Comparison of ENCODE assay signal across 7 cellular contexts in genomic region chr16:19911204-19911603, GRCh38. TPM values are rescaled to one million over a fixed set of nuclear protein-coding genes. Genes with fewer than 3 reads are reported as not detected.
"Had no signal": no experiment of that assay in that cellular context is flagged by ENCODE, and none has a peak within 500 bp of the region (broad histone marks: within the 10 kb centered on the region; RNA-seq: fewer than 3 reads in every experiment).

No MANE protein-coding gene starts in this region.

- H3K36me3 Mint-ChIP-seq: IgD-negative memory B cell had no signal

- ATAC-seq: HepG2 had no signal

- H3K4me3 Mint-ChIP-seq: H9, IgD-negative memory B cell had no signal

- H3K27ac Mint-ChIP-seq: H9, IgD-negative memory B cell had no signal

- H3K27ac ChIP-seq: HL-60 had no signal

- DNase-seq: GOT3, H9, HCEC 1CT, KBM-7 had no signal

RNA-seq across cellular contexts. Expression of gene GPRC5B, which starts 26.6 kb away (rescaled TPM):
- polyA plus RNA-seq: IgD-negative memory B cell had no signal
